In genomic region chr17:17934214-17934613, GRCh38 we compare ENCODE assay signal across 1 cellular context.
TF ChIP-seq lines count a peak whose summit lies in the region.

No MANE protein-coding gene starts in this region.

TF ChIP-seq in GM23338, 12 proteins besides CTCF, POLR2A, EP300 and RAD21 (continued from another document):
- TF ChIP-seq REST (IDR thresholded peaks at IDR 0.05; ENCODE audit: unreplicated experiment) (no peak), CREB1 (CRISPR knock-in tag; IDR thresholded peaks at IDR 0.05; ENCODE audit: low read depth) (no peak), ETS1 (IDR thresholded peaks at IDR 0.05) (no peak), ZNF114 (CRISPR knock-in tag; IDR thresholded peaks at IDR 0.05) (no peak), ZNF462 (CRISPR knock-in tag; IDR thresholded peaks at IDR 0.05) (no peak)
